In the genomic region with DNA sequence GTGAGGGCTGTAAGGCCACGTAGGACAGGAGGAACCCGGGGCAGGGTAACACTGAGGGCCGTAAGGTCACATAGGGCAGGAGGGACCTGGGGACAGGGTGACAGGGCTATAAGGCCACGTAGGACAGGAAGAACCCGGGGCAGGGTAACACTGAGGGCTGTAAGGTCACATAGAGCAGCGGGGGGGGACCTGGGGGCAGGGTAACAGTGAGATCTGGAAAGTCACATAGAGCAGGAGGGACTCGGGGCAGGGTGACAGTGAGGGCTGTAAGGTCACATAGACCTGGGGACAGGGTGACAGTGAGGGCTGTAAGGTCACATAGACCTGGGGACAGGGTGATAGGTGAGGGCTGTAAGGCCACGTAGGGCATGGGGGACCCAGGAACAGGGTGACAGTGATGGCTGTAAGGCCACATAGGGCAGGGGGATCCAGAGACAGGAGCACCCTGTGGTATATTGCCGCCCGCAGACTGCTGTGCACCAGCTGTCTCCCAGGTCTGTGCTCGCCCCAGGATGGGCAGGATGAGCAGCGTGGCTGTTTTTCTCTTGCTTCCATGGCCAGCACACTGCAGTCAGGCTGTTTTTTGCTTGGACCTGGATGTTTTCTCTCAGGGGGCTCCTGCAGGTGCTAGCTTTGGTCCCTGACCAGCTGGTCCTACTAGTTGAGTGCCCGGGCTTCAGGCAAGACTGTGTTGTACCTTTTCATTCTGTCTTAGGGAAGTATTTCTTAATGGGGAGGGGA, we compare ENCODE assay signal across 14 cellular contexts. TPM values are rescaled to one million over a fixed set of nuclear protein-coding genes. Genes with fewer than 3 reads are reported as not detected.
DNase-seq lines count a peak whose midpoint lies in the region; ATAC-seq and TF ChIP-seq lines count a peak whose summit lies in the region.
"Had no signal": no experiment of that assay in that cellular context is flagged by ENCODE, and none has a peak within 500 bp of the region (broad histone marks: within the 10 kb centered on the region; RNA-seq: fewer than 3 reads in every experiment).

No MANE protein-coding gene starts in this region.

- POLR2A ChIA-PET in HCT116 (lab: Charles Lee) = interaction anchor here (0.7 to 4.8 kb wide), 17 partner anchors 8 to 164 kb away, joined by 3 to 35 read pairs (median 7); partner anchors contain the start of gene DYNLT1

- no peak overlapping the region for H3K4me3 Mint-ChIP-seq in stimulated activated memory B cell treated with anti-CD40 and anti-IgM and Interleukin-4, amounts not matched to agents 10 μg/mL and 1 μg/mL and 100 μg/mL, for 72 hours

- H3K9me3 Mint-ChIP-seq in stimulated activated memory B cell treated with anti-CD40 and anti-IgM and Interleukin-4, amounts not matched to agents 10 μg/mL and 1 μg/mL and 100 μg/mL, for 72 hours = no peaks in the 10 kb centered on the region

- TF ChIP-seq POLR2A in HCT116 (IDR thresholded peaks at IDR 0.05; ENCODE audit: borderline replicate concordance, extremely low read depth, insufficient read depth, insufficient read length) = no peak

- H3K9me3 ChIP-seq in HCT116 (ENCODE audit: control insufficient read depth in 1 of 2, insufficient read depth in 1 of 2, low read depth in 1 of 2, low read length in 2 of 2) = no peaks in the 10 kb centered on the region
- no peaks in the 10 kb centered on the region for H3K9me3 ChIP-seq in SJCRH30 (replicated peaks)

- peaks cover 41% of the 10 kb centered on the region for H3K4me1 Mint-ChIP-seq in stimulated activated memory B cell treated with anti-CD40 and anti-IgM and Interleukin-4, amounts not matched to agents 10 μg/mL and 1 μg/mL and 100 μg/mL, for 72 hours

- peak overlapping the region; percentile 68 for H3K4me2 ChIP-seq in HCT116 (ENCODE audit: low read length)

- H3K36me3 Mint-ChIP-seq in stimulated activated memory B cell treated with anti-CD40 and anti-IgM and Interleukin-4, amounts not matched to agents 10 μg/mL and 1 μg/mL and 100 μg/mL, for 72 hours = peaks cover 6% of the 10 kb centered on the region

- H3K27me3 ChIP-seq in HCT116 (ENCODE audit: insufficient read depth, low read length) (no peaks in the 10 kb centered on the region), SJCRH30 (no peaks in the 10 kb centered on the region)

- H3K36me3 ChIP-seq in HCT116 (ENCODE audit: control insufficient read depth in 1 of 2, insufficient read depth in 2 of 2, low read length in 2 of 2) = 0 out of 4 replicates have a peak, but pooled peaks cover 0 to 4% of the 10 kb centered on the region in 2 experiments
- peaks cover 8% of the 10 kb centered on the region; the same call in 1 of the 2 replicates for H3K36me3 ChIP-seq in SJCRH30

- BruUV-seq in HCT116 (replicated peaks; lab: Mats Ljungman, UMichigan) = no TSS peak

- no peak for DNase-seq in HCT116 (ENCODE audit: low read depth, low spot score)
- DNase-seq in left lobe of liver (ENCODE audit: low spot score) = peak; percentile 42
- no peak for DNase-seq in SJCRH30
- DNase-seq: activated CD4-positive, alpha-beta T cell treated with anti-CD3 and anti-CD28 coated beads, Interleukin-2, amount 50 U/mL, for 48 hours; activated naive CD4-positive, alpha-beta T cell treated with Interleukin-2 at 50 U/mL for 16 hours; caudate nucleus; COR-L47; NCI-H2107; stimulated activated CD4-positive, alpha-beta T cell treated with anti-CD3 and anti-CD28 coated beads, Interleukin-2, amount 100 ng/mL, for 24 hours had no signal

- intact Hi-C loops in HCT116 (cut with micrococcal nuclease) = loop anchor here (2.0 to 10.0 kb wide), 6 partner anchors 15 to 429 kb away; partner anchors contain the start of gene RSPH3

- H4K20me1 ChIP-seq in HCT116 (ENCODE audit: insufficient read depth) = no peaks in the 10 kb centered on the region

- H3K4me3 ChIP-seq in HCT116 (replicated peaks in 1 of 2; ENCODE audit: low read depth in 1 of 2, low read length in 2 of 2) (no peak overlapping the region), SJCRH30 (no peak overlapping the region)

- peaks cover 46% of the 10 kb centered on the region for H3K79me2 ChIP-seq in HCT116 (ENCODE audit: insufficient read depth, low read length)

- no peaks in the 10 kb centered on the region for H3K27me3 Mint-ChIP-seq in stimulated activated memory B cell treated with anti-CD40 and anti-IgM and Interleukin-4, amounts not matched to agents 10 μg/mL and 1 μg/mL and 100 μg/mL, for 72 hours

- CTCF ChIA-PET in HCT116 (lab: Charles Lee) = interaction anchor here (0.5 to 4.9 kb wide), 17 partner anchors 8 to 491 kb away, joined by 3 to 51 read pairs (median 7); no protein-coding TSS in a partner anchor

- peak; percentile 0; the same call in 1 of the 2 replicates for ATAC-seq in HCT116
- ATAC-seq in left lobe of liver = no peak
- no peak for ATAC-seq in stimulated activated memory B cell treated with anti-CD40 and anti-IgM and Interleukin-4, amounts not matched to agents 10 μg/mL and 1 μg/mL and 100 μg/mL, for 72 hours
- ATAC-seq in GM19328 (IDR thresholded peaks at IDR 0.05; ENCODE audit: unreplicated experiment) = no peak
- ATAC-seq in GM21447 (IDR thresholded peaks at IDR 0.05; ENCODE audit: unreplicated experiment) = no peak

- H3K4me1 ChIP-seq in HCT116 (ENCODE audit: control insufficient read depth in 1 of 2, insufficient read depth in 2 of 2, low read length in 2 of 2) (peaks cover 50 to 87% of the 10 kb centered on the region in 2 experiments), SJCRH30 (peaks cover 3% of the 10 kb centered on the region; the same call in 1 of the 2 replicates)

- H3K9ac ChIP-seq in HCT116 (ENCODE audit: low read length) = peak overlapping the region; percentile 77

- RAD21 ChIA-PET in HCT116 (lab: Charles Lee; ENCODE audit: low non-redundant PET in 1 of 2, low total read pairs in 2 of 2, uncharacterized antibody in 2 of 2, unreplicated experiment in 2 of 2) = interaction anchor here in 1 of 2 experiments (0.6 kb wide), 1 partner anchor 25 kb away, joined by 3 read pairs; no protein-coding TSS in a partner anchor

- H3K9me2 ChIP-seq in HCT116 (ENCODE audit: insufficient read depth) = no peaks in the 10 kb centered on the region

- H3K27ac Mint-ChIP-seq in stimulated activated memory B cell treated with anti-CD40 and anti-IgM and Interleukin-4, amounts not matched to agents 10 μg/mL and 1 μg/mL and 100 μg/mL, for 72 hours = peak overlapping the region; percentile 42
- H3K27ac Mint-ChIP-seq: progenitor cell of endocrine pancreas had no signal

- H2AFZ ChIP-seq in HCT116 (ENCODE audit: low read depth, low read length, poor library complexity, severe bottlenecking) = no peak overlapping the region

- TF ChIP-seq CTCF in HCT116 (IDR thresholded peaks at IDR 0.05 in 2 of 3, conservative IDR thresholded peaks at IDR 0.05 in 1 of 3; ENCODE audit: borderline replicate concordance in 1 of 3, insufficient read depth in 1 of 3, low read depth in 2 of 3, low read length in 2 of 3) (no peak), VCaP (conservative IDR thresholded peaks at IDR 0.05) (no peak)

- no peak for TF ChIP-seq RAD21 in HCT116 (IDR thresholded peaks at IDR 0.05; ENCODE audit: low read depth)

- peak overlapping the region; percentile 92 for H3K27ac ChIP-seq in HCT116 (ENCODE audit: low read depth, low read length)
- H3K27ac ChIP-seq in VCaP = peak overlapping the region; percentile 59; the same call in 1 of the 2 replicates
- no peak overlapping the region for H3K27ac ChIP-seq in SJCRH30

TF ChIP-seq in HCT116, 20 proteins besides CTCF, POLR2A, EP300 and RAD21:
- TF ChIP-seq, protein P1, sequence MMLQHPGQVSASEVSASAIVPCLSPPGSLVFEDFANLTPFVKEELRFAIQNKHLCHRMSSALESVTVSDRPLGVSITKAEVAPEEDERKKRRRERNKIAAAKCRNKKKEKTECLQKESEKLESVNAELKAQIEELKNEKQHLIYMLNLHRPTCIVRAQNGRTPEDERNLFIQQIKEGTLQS (IDR thresholded peaks at IDR 0.05) = no peak
- TF ChIP-seq SP1 (IDR thresholded peaks at IDR 0.05; ENCODE audit: low read depth) = no peak
- no peak for TF ChIP-seq YY1 (IDR thresholded peaks at IDR 0.05; ENCODE audit: extremely low read depth, insufficient replicate concordance, low read depth, low read length)
- TF ChIP-seq TCF7L2 (IDR thresholded peaks at IDR 0.05; ENCODE audit: borderline replicate concordance, extremely low read depth, insufficient read depth, insufficient read length) = no peak
- no peak for TF ChIP-seq ELF1 (IDR thresholded peaks at IDR 0.05; ENCODE audit: borderline replicate concordance, low read depth)
- no peak for TF ChIP-seq JUND (IDR thresholded peaks at IDR 0.05)
- no peak; the same call in 1 of the 2 replicates for TF ChIP-seq POLR2AphosphoS5 (IDR thresholded peaks at IDR 0.05; ENCODE audit: low read depth, low read length)

RNA-seq across cellular contexts. Expression of gene SYTL3, which starts 55.7 kb away (rescaled TPM):
- total RNA-seq in HCT116 (2021; ENCODE audit: unreplicated experiment) (55.3 TPM), left lobe of liver (0.43 TPM)
- 59.3 and 71.8 TPM in 2 replicates for polyA plus RNA-seq in HCT116 (2012)
- total RNA-seq in SJCRH30 (2014; rRNA removed; shearing (Covaris generic)) = 15.4 and 16.4 TPM in 2 replicates

Comparison
In these comparisons a context has a peak if more than half of its experiments do, and no peak if none do; other contexts are left out.
1. RNA of gene SYTL3, which starts 55.7 kb away (total RNA-seq): 55.3 TPM in HCT116 (single experiment) and 15.4 to 16.4 TPM in SJCRH30; 0.43 TPM in left lobe of liver (single experiment); every median in the first group is over 10 times any median in the second.